In the genomic region with DNA sequence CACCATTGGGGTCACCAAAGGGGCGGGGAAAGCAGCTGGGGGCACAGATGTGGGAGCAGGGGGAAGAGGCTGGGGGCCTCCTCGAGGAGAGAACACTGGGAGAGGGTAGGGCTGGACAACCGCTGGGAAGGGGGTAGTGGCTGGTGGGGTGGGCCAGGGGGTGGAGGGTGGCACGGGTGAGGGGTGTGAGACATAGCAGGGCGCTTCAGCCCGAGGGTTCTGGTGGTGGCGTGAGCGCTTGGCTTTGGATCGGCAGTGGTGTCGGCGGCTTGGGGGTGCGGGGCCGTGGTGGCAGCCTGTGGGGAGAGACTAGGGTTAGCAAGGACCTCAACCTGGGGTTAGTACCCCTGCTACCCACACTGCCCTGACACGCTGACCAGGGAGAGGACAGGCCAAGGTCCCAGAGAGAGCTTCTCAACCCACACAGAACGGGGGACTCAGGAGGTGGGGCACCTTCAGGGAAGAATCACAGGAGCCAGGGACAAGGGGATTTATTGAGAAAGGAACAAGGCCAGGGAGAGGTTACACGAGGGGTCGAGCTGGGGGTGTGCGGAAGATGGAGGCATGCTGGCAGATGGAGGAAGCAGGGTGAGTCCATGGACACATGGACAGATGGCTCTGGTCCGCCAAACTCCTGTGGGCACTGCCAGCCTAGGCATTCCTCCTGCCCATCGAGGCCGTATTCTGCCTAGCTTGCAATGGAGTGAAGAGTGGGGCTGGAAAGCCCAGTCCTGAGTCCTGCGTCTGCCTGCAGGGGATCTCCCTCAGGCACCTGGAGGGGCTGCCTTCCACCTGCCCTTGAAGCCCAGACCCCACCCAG, we compare ENCODE assay signal across 23 cellular contexts. TPM values are rescaled to one million over a fixed set of nuclear protein-coding genes. Genes with fewer than 3 reads are reported as not detected.
DNase-seq lines count a peak whose midpoint lies in the region; ATAC-seq, FAIRE-seq and TF ChIP-seq lines count a peak whose summit lies in the region.
"Had no signal": no experiment of that assay in that cellular context is flagged by ENCODE, and none has a peak within 500 bp of the region (broad histone marks: within the 10 kb centered on the region; RNA-seq: fewer than 3 reads in every experiment).

No MANE protein-coding gene starts in this region.

- H2AFZ ChIP-seq in HepG2 (ENCODE audit: low read length), result no peak overlapping the region

- no peak overlapping the region for H3K4me2 ChIP-seq in HepG2 (ENCODE audit: low read depth, low read length)

- H3K27ac ChIP-seq in ascending aorta (peak overlapping the region; percentile 13 to 60), HepG2 (ENCODE audit: extremely low read length, insufficient read depth, low read length) (no peak overlapping the region)
- H3K27ac ChIP-seq: SK-N-MC had no signal

- WGBS in HepG2 (ENCODE audit: low lambda C conversion rate), result 90% methylated on average over 19 of the region's 22 CpGs

- H3K79me2 ChIP-seq in HepG2 (ENCODE audit: insufficient read depth, low read length), result no peaks in the 10 kb centered on the region

- peaks cover 20% of the 10 kb centered on the region for H3K4me1 Mint-ChIP-seq in stimulated activated effector memory CD8-positive, alpha-beta T cell treated with anti-CD3 and anti-CD28 coated beads, Interleukin-12 subunit alpha, Interleukin-12 subunit beta, amount 100 ng/mL, for 72 hours

- H3K4me3 Mint-ChIP-seq in stimulated activated effector memory CD8-positive, alpha-beta T cell treated with anti-CD3 and anti-CD28 coated beads, Interleukin-12 subunit alpha, Interleukin-12 subunit beta, amount 100 ng/mL, for 72 hours, result no peak overlapping the region

- no peak for TF ChIP-seq POLR2A in HepG2 (IDR thresholded peaks at IDR 0.05; ENCODE audit: insufficient read depth in 1 of 2, low read depth in 2 of 2, low read length in 2 of 2)

- H3K36me3 Mint-ChIP-seq in stimulated activated effector memory CD8-positive, alpha-beta T cell treated with anti-CD3 and anti-CD28 coated beads, Interleukin-12 subunit alpha, Interleukin-12 subunit beta, amount 100 ng/mL, for 72 hours, result no peaks in the 10 kb centered on the region

- H3K9me3 ChIP-seq in ascending aorta (no peaks in the 10 kb centered on the region), HepG2 (ENCODE audit: low read length) (no peaks in the 10 kb centered on the region)

- H3K36me3 ChIP-seq in ascending aorta (peaks cover 96% of the 10 kb centered on the region in 2 donors), HepG2 (replicated peaks in 1 of 2; ENCODE audit: control insufficient read depth in 1 of 2, insufficient read depth in 2 of 2, low read length in 2 of 2) (peaks cover 18 to 37% of the 10 kb centered on the region in 2 experiments; a peak in 4 of 5 replicates)

- CTCF ChIA-PET in HepG2 (lab: Yijun Ruan, JAX; ENCODE audit: low intra/inter-chr PET ratio, low total read pairs), result no interaction called here

- intact Hi-C loops in ascending aorta (cut with DNase I), result no loop called here
- intact Hi-C loops in HepG2 (cut with micrococcal nuclease; ENCODE audit: unreplicated experiment), result no loop called here

- in situ Hi-C loops in HepG2 (cut with HindIII; ENCODE audit: extremely low pct_ligation_motif_present, low pct_unique_long_range_greater_than_20kb), result no loop called here

- peak; percentile 23 for DNase-seq in activated T-cell treated with anti-CD3 and anti-CD28 coated beads, Interleukin-2, amount 50 U/mL, for 1 hour
- DNase-seq in activated T-cell treated with anti-CD3 and anti-CD28 coated beads, Interleukin-2, amount 50 U/mL, for 48 hours, result no peak
- DNase-seq in ascending aorta (ENCODE audit: low spot score in 2 of 2), result peak in 1 of 2 donors; percentile 71
- DNase-seq in HepG2 (ENCODE audit: low spot score), result no peak
- DNase-seq in stimulated activated effector memory CD8-positive, alpha-beta T cell treated with anti-CD3 and anti-CD28 coated beads, Interleukin-12 subunit alpha, Interleukin-12 subunit beta, amount 100 ng/mL, for 72 hours (ENCODE audit: low spot score in 2 of 2), result peak in 1 of 2 donors; percentile 3
- DNase-seq in HCEC 1CT, result no peak
- no peak for DNase-seq in amniotic stem cell (lab: John Stamatoyannopoulos, UW)
- DNase-seq in activated CD8-positive, alpha-beta memory T cell treated with anti-CD3 and anti-CD28 coated beads, Interleukin-2, amount 50 U/mL, for 48 hours, result no peak
- DNase-seq: 8988T; activated effector memory CD4-positive, alpha-beta T cell treated with anti-CD3 and anti-CD28 coated beads, Interleukin-2, amount 50 U/mL, for 16 hours; amygdala; cerebellar nuclear complex; DMS153; GF-D8; kidney glomerular epithelial cell; NCI-H1436 treated with DMSO at 0.1 percent for 48 hours; occipital lobe; stimulated activated CD4-positive, alpha-beta T cell treated with anti-CD3 and anti-CD28 coated beads, Interleukin-2, amount 100 ng/mL, for 48 hours; T-helper 9 cell had no signal

- peak overlapping the region; percentile 68 for H3K27ac Mint-ChIP-seq in stimulated activated effector memory CD8-positive, alpha-beta T cell treated with anti-CD3 and anti-CD28 coated beads, Interleukin-12 subunit alpha, Interleukin-12 subunit beta, amount 100 ng/mL, for 72 hours

- no peak for ATAC-seq in HepG2
- no peak for ATAC-seq in stimulated activated effector memory CD8-positive, alpha-beta T cell treated with anti-CD3 and anti-CD28 coated beads, Interleukin-12 subunit alpha, Interleukin-12 subunit beta, amount 100 ng/mL, for 72 hours
- ATAC-seq: activated CD4-positive, CD25-positive, alpha-beta regulatory T cell treated with anti-CD3 and anti-CD28 coated beads, Interleukin-2, amount 50 U/mL, for 24 hours had no signal

- POLR2A ChIA-PET in HepG2 (lab: Yijun Ruan, JAX), result no interaction called here

- H3K27me3 ChIP-seq in ascending aorta (no peaks in the 10 kb centered on the region), HepG2 (ENCODE audit: control insufficient read depth in 1 of 2, insufficient read depth in 2 of 2, low read length in 2 of 2) (no peaks in the 10 kb centered on the region; a peak in 1 of 5 replicates)

- no peak overlapping the region for H3K4me3 ChIP-seq in ascending aorta
- H3K4me3 ChIP-seq in HepG2 (replicated peaks in 1 of 3; ENCODE audit: insufficient read depth in 1 of 3, low read depth in 2 of 3, low read length in 3 of 3), result no peak overlapping the region
- H3K4me3 ChIP-seq: SK-N-MC had no signal

- peaks cover 4 to 19% of the 10 kb centered on the region in 2 donors for H3K4me1 ChIP-seq in ascending aorta
- H3K4me1 ChIP-seq in HepG2 (ENCODE audit: insufficient read depth, low read length), result peaks cover 9% of the 10 kb centered on the region; the same call in 1 of the 2 replicates

- 0 out of 2 replicates have a peak, but pooled peaks cover 3% of the 10 kb centered on the region for H4K20me1 ChIP-seq in HepG2 (ENCODE audit: insufficient read depth, low read length)

- FAIRE-seq in HepG2 (lab: Jason Lieb, UNC), result no peak
- FAIRE-seq: GM12892 had no signal

- TF ChIP-seq RAD21 in HepG2 (CRISPR knock-in tag; IDR thresholded peaks at IDR 0.05), result no peak

- no TSS peak for BruUV-seq in HepG2 (replicated peaks; lab: Mats Ljungman, UMichigan)

- TF ChIP-seq CTCF in ascending aorta (IDR thresholded peaks at IDR 0.05), result no peak
- no peak for TF ChIP-seq CTCF in HepG2 (CRISPR knock-in tag; IDR thresholded peaks at IDR 0.05)

- TF ChIP-seq EP300 in HepG2 (IDR thresholded peaks at IDR 0.05; ENCODE audit: low read depth in 2 of 2, low read length in 2 of 2), result no peak
- TF ChIP-seq EP300 in HepG2 (CRISPR knock-in tag; IDR thresholded peaks at IDR 0.05; ENCODE audit: borderline replicate concordance), result no peak

- H3K9me3 Mint-ChIP-seq in stimulated activated effector memory CD8-positive, alpha-beta T cell treated with anti-CD3 and anti-CD28 coated beads, Interleukin-12 subunit alpha, Interleukin-12 subunit beta, amount 100 ng/mL, for 72 hours, result no peaks in the 10 kb centered on the region

- no peak overlapping the region for H3K9ac ChIP-seq in HepG2 (ENCODE audit: insufficient read depth, low read depth, low read length)

RNA-seq across cellular contexts. Expression of gene PER1, which starts 8.4 kb away (rescaled TPM):
- total RNA-seq in ascending aorta (178 TPM), HepG2 (2016; rRNA removed; fragmentation: Illumina TruSeq; extraction: Trizol) (2.6 and 5.5 TPM in 2 replicates)
- total RNA-seq in HepG2 (2016; cell fraction: cytosol; rRNA removed; fragmentation: Illumina TruSeq; extraction: Trizol; ENCODE audit: low read depth), result 1.8 and 2.9 TPM in 2 replicates
- total RNA-seq in HepG2 (2016; cell fraction: insoluble cytoplasmic fraction; rRNA removed; fragmentation: Illumina TruSeq; extraction: Trizol), result 3.2 and 5.8 TPM in 2 replicates
- 1.4 and 1.9 TPM in 2 replicates for total RNA-seq in HepG2 (2016; cell fraction: membrane; rRNA removed; fragmentation: Illumina TruSeq; extraction: Trizol)
- 4.1 and 4.3 TPM in 2 replicates for total RNA-seq in HepG2 (2016; cell fraction: nucleus; rRNA removed; fragmentation: Illumina TruSeq; extraction: Trizol)
- polyA plus RNA-seq in HepG2 (2011; rRNA removed), result 3.6 and 5.2 TPM in 2 replicates
- 1.3 and 1.4 TPM in 2 replicates for polyA plus RNA-seq in HepG2 (2011; cell fraction: cytosol; rRNA removed)
- 32.0 and 32.6 TPM in 2 replicates for polyA plus RNA-seq in HepG2 (2011; cell fraction: nucleus; rRNA removed)
- polyA plus RNA-seq in HepG2 (2012), result 7.8 and 11.4 TPM in 2 replicates
- polyA plus RNA-seq in HepG2 (2016; cell fraction: cytosol; fragmentation: Illumina TruSeq; extraction: Trizol; ENCODE audit: low read depth), result 0.38 and 0.70 TPM in 2 replicates
- 2.2 and 3.6 TPM in 2 replicates for polyA plus RNA-seq in HepG2 (2016; cell fraction: insoluble cytoplasmic fraction; fragmentation: Illumina TruSeq; extraction: Trizol; ENCODE audit: low read depth)
- polyA plus RNA-seq in HepG2 (2016; cell fraction: membrane; fragmentation: Illumina TruSeq; extraction: Trizol; ENCODE audit: low read depth), result 0.49 and 0.90 TPM in 2 replicates
- 13.1 and 17.6 TPM in 2 replicates for polyA plus RNA-seq in HepG2 (2016; cell fraction: nucleus; fragmentation: Illumina TruSeq; extraction: Trizol; ENCODE audit: insufficient read depth, low read depth)
- 11.1 and 12.7 TPM in 2 replicates for polyA minus RNA-seq in HepG2 (2011; rRNA and poly(A)+ RNA removed; ENCODE audit: low replicate concordance)
- polyA minus RNA-seq in HepG2 (2011; cell fraction: cytosol; rRNA and poly(A)+ RNA removed), result 3.8 and 6.2 TPM in 2 replicates
- 10.4 and 10.7 TPM in 2 replicates for polyA minus RNA-seq in HepG2 (2011; cell fraction: nucleus; rRNA and poly(A)+ RNA removed)

RNA-seq across cellular contexts. Expression of gene VAMP2, which starts 19.0 kb away (rescaled TPM):
- total RNA-seq in ascending aorta (28.3 TPM), HepG2 (2016; rRNA removed; fragmentation: Illumina TruSeq; extraction: Trizol) (2.0 and 3.9 TPM in 2 replicates)
- 4.1 and 5.2 TPM in 2 replicates for total RNA-seq in HepG2 (2016; cell fraction: cytosol; rRNA removed; fragmentation: Illumina TruSeq; extraction: Trizol; ENCODE audit: low read depth)
- total RNA-seq in HepG2 (2016; cell fraction: insoluble cytoplasmic fraction; rRNA removed; fragmentation: Illumina TruSeq; extraction: Trizol), result 1.9 and 3.4 TPM in 2 replicates
- 3.2 and 3.4 TPM in 2 replicates for total RNA-seq in HepG2 (2016; cell fraction: membrane; rRNA removed; fragmentation: Illumina TruSeq; extraction: Trizol)
- total RNA-seq in HepG2 (2016; cell fraction: nucleus; rRNA removed; fragmentation: Illumina TruSeq; extraction: Trizol), result 6.5 and 7.1 TPM in 2 replicates
- 17.2 and 19.6 TPM in 2 replicates for polyA plus RNA-seq in HepG2 (2011; rRNA removed)
- polyA plus RNA-seq in HepG2 (2011; cell fraction: cytosol; rRNA removed), result 10.1 and 13.2 TPM in 2 replicates
- polyA plus RNA-seq in HepG2 (2011; cell fraction: nucleus; rRNA removed), result 40.7 and 63.7 TPM in 2 replicates
- 29.0 and 34.1 TPM in 2 replicates for polyA plus RNA-seq in HepG2 (2012)
- 2.0 and 2.2 TPM in 2 replicates for polyA plus RNA-seq in HepG2 (2016; cell fraction: cytosol; fragmentation: Illumina TruSeq; extraction: Trizol; ENCODE audit: low read depth)
- polyA plus RNA-seq in HepG2 (2016; cell fraction: insoluble cytoplasmic fraction; fragmentation: Illumina TruSeq; extraction: Trizol; ENCODE audit: low read depth), result 7.1 and 8.5 TPM in 2 replicates
- 4.9 and 5.5 TPM in 2 replicates for polyA plus RNA-seq in HepG2 (2016; cell fraction: membrane; fragmentation: Illumina TruSeq; extraction: Trizol; ENCODE audit: low read depth)
- polyA plus RNA-seq in HepG2 (2016; cell fraction: nucleus; fragmentation: Illumina TruSeq; extraction: Trizol; ENCODE audit: insufficient read depth, low read depth), result 35.4 and 36.0 TPM in 2 replicates
- 6.8 and 7.6 TPM in 2 replicates for polyA minus RNA-seq in HepG2 (2011; rRNA and poly(A)+ RNA removed; ENCODE audit: low replicate concordance)
- 3.4 and 6.6 TPM in 2 replicates for polyA minus RNA-seq in HepG2 (2011; cell fraction: cytosol; rRNA and poly(A)+ RNA removed)
- 10.8 and 14.9 TPM in 2 replicates for polyA minus RNA-seq in HepG2 (2011; cell fraction: nucleus; rRNA and poly(A)+ RNA removed)

RNA-seq across cellular contexts. Expression of gene HES7, which starts 19.9 kb away (rescaled TPM):
- total RNA-seq in ascending aorta (not detected), HepG2 (2016; rRNA removed; fragmentation: Illumina TruSeq; extraction: Trizol) (not detected in 2 replicates)
- total RNA-seq in HepG2 (2016; cell fraction: cytosol; rRNA removed; fragmentation: Illumina TruSeq; extraction: Trizol; ENCODE audit: low read depth), result not detected in 2 replicates
- total RNA-seq in HepG2 (2016; cell fraction: insoluble cytoplasmic fraction; rRNA removed; fragmentation: Illumina TruSeq; extraction: Trizol), result not detected in 2 replicates
- not detected in 2 replicates for total RNA-seq in HepG2 (2016; cell fraction: membrane; rRNA removed; fragmentation: Illumina TruSeq; extraction: Trizol)
- not detected in 2 replicates for total RNA-seq in HepG2 (2016; cell fraction: nucleus; rRNA removed; fragmentation: Illumina TruSeq; extraction: Trizol)
- not detected in 2 replicates for polyA plus RNA-seq in HepG2 (2011; rRNA removed)
- not detected in 2 replicates for polyA plus RNA-seq in HepG2 (2011; cell fraction: cytosol; rRNA removed)
- 0.42 and 0.50 TPM in 2 replicates for polyA plus RNA-seq in HepG2 (2011; cell fraction: nucleus; rRNA removed)
- polyA plus RNA-seq in HepG2 (2012), result 0.11 TPM in 1 of 2 replicates, not detected in the other
- polyA plus RNA-seq in HepG2 (2016; cell fraction: cytosol; fragmentation: Illumina TruSeq; extraction: Trizol; ENCODE audit: low read depth), result not detected in 2 replicates
- polyA plus RNA-seq in HepG2 (2016; cell fraction: insoluble cytoplasmic fraction; fragmentation: Illumina TruSeq; extraction: Trizol; ENCODE audit: low read depth), result not detected in 2 replicates
- not detected in 2 replicates for polyA plus RNA-seq in HepG2 (2016; cell fraction: membrane; fragmentation: Illumina TruSeq; extraction: Trizol; ENCODE audit: low read depth)
- polyA plus RNA-seq in HepG2 (2016; cell fraction: nucleus; fragmentation: Illumina TruSeq; extraction: Trizol; ENCODE audit: insufficient read depth, low read depth), result not detected in 2 replicates
- 3.9 TPM in 1 of 2 replicates, not detected in the other for polyA minus RNA-seq in HepG2 (2011; rRNA and poly(A)+ RNA removed; ENCODE audit: low replicate concordance)
- polyA minus RNA-seq in HepG2 (2011; cell fraction: cytosol; rRNA and poly(A)+ RNA removed), result not detected in 2 replicates
- polyA minus RNA-seq in HepG2 (2011; cell fraction: nucleus; rRNA and poly(A)+ RNA removed), result not detected in 2 replicates
- polyA plus RNA-seq: BJ had no signal

RNA-seq across cellular contexts. Expression of gene ALOXE3, which starts 25.5 kb away (rescaled TPM):
- not detected for total RNA-seq in ascending aorta
- not detected in 2 replicates for total RNA-seq in HepG2 (2016; rRNA removed; fragmentation: Illumina TruSeq; extraction: Trizol)
- not detected in 2 replicates for total RNA-seq in HepG2 (2016; cell fraction: cytosol; rRNA removed; fragmentation: Illumina TruSeq; extraction: Trizol; ENCODE audit: low read depth)
- 0.02 TPM in 1 of 2 replicates, not detected in the other for total RNA-seq in HepG2 (2016; cell fraction: insoluble cytoplasmic fraction; rRNA removed; fragmentation: Illumina TruSeq; extraction: Trizol)
- total RNA-seq in HepG2 (2016; cell fraction: membrane; rRNA removed; fragmentation: Illumina TruSeq; extraction: Trizol), result not detected in 2 replicates
- total RNA-seq in HepG2 (2016; cell fraction: nucleus; rRNA removed; fragmentation: Illumina TruSeq; extraction: Trizol), result not detected in 2 replicates
- polyA plus RNA-seq in HepG2 (2011; rRNA removed), result 0.07 TPM in 1 of 2 replicates, not detected in the other
- 0.03 TPM in 1 of 2 replicates, not detected in the other for polyA plus RNA-seq in HepG2 (2011; cell fraction: cytosol; rRNA removed)
- polyA plus RNA-seq in HepG2 (2011; cell fraction: nucleus; rRNA removed), result 0.14 and 0.18 TPM in 2 replicates
- polyA plus RNA-seq in HepG2 (2012), result 0.08 TPM in 1 of 2 replicates, not detected in the other
- polyA plus RNA-seq in HepG2 (2016; cell fraction: cytosol; fragmentation: Illumina TruSeq; extraction: Trizol; ENCODE audit: low read depth), result not detected in 2 replicates
- polyA plus RNA-seq in HepG2 (2016; cell fraction: insoluble cytoplasmic fraction; fragmentation: Illumina TruSeq; extraction: Trizol; ENCODE audit: low read depth), result not detected in 2 replicates
- polyA plus RNA-seq in HepG2 (2016; cell fraction: membrane; fragmentation: Illumina TruSeq; extraction: Trizol; ENCODE audit: low read depth), result not detected in 2 replicates
- not detected in 2 replicates for polyA plus RNA-seq in HepG2 (2016; cell fraction: nucleus; fragmentation: Illumina TruSeq; extraction: Trizol; ENCODE audit: insufficient read depth, low read depth)
- polyA minus RNA-seq in HepG2 (2011; rRNA and poly(A)+ RNA removed; ENCODE audit: low replicate concordance), result 0.63 TPM in 1 of 2 replicates, not detected in the other
- not detected in 2 replicates for polyA minus RNA-seq in HepG2 (2011; cell fraction: cytosol; rRNA and poly(A)+ RNA removed)
- polyA minus RNA-seq in HepG2 (2011; cell fraction: nucleus; rRNA and poly(A)+ RNA removed), result not detected in 2 replicates

RNA-seq across cellular contexts. Expression of gene TMEM107, which starts 32.4 kb away (rescaled TPM):
- 1.6 TPM for total RNA-seq in ascending aorta
- total RNA-seq in HepG2 (2016; rRNA removed; fragmentation: Illumina TruSeq; extraction: Trizol), result 3.8 and 15.3 TPM in 2 replicates
- 138 and 159 TPM in 2 replicates for total RNA-seq in HepG2 (2016; cell fraction: cytosol; rRNA removed; fragmentation: Illumina TruSeq; extraction: Trizol; ENCODE audit: low read depth)
- total RNA-seq in HepG2 (2016; cell fraction: insoluble cytoplasmic fraction; rRNA removed; fragmentation: Illumina TruSeq; extraction: Trizol), result 4.0 and 13.1 TPM in 2 replicates
- 25.0 and 29.6 TPM in 2 replicates for total RNA-seq in HepG2 (2016; cell fraction: membrane; rRNA removed; fragmentation: Illumina TruSeq; extraction: Trizol)
- 18.7 and 21.8 TPM in 2 replicates for total RNA-seq in HepG2 (2016; cell fraction: nucleus; rRNA removed; fragmentation: Illumina TruSeq; extraction: Trizol)
- polyA plus RNA-seq in HepG2 (2011; rRNA removed), result 4.5 and 7.2 TPM in 2 replicates
- 5.0 and 5.5 TPM in 2 replicates for polyA plus RNA-seq in HepG2 (2011; cell fraction: cytosol; rRNA removed)
- polyA plus RNA-seq in HepG2 (2011; cell fraction: nucleus; rRNA removed), result 3.9 and 4.3 TPM in 2 replicates
- 2.6 and 3.6 TPM in 2 replicates for polyA plus RNA-seq in HepG2 (2012)
- polyA plus RNA-seq in HepG2 (2016; cell fraction: cytosol; fragmentation: Illumina TruSeq; extraction: Trizol; ENCODE audit: low read depth), result 2.4 and 3.4 TPM in 2 replicates
- 3.4 and 3.5 TPM in 2 replicates for polyA plus RNA-seq in HepG2 (2016; cell fraction: insoluble cytoplasmic fraction; fragmentation: Illumina TruSeq; extraction: Trizol; ENCODE audit: low read depth)
- polyA plus RNA-seq in HepG2 (2016; cell fraction: membrane; fragmentation: Illumina TruSeq; extraction: Trizol; ENCODE audit: low read depth), result 2.1 and 3.3 TPM in 2 replicates
- polyA plus RNA-seq in HepG2 (2016; cell fraction: nucleus; fragmentation: Illumina TruSeq; extraction: Trizol; ENCODE audit: insufficient read depth, low read depth), result 4.5 and 4.6 TPM in 2 replicates
- polyA minus RNA-seq in HepG2 (2011; rRNA and poly(A)+ RNA removed; ENCODE audit: low replicate concordance), result 121 and 165 TPM in 2 replicates
- 34.2 and 36.5 TPM in 2 replicates for polyA minus RNA-seq in HepG2 (2011; cell fraction: cytosol; rRNA and poly(A)+ RNA removed)
- 79.1 and 96.4 TPM in 2 replicates for polyA minus RNA-seq in HepG2 (2011; cell fraction: nucleus; rRNA and poly(A)+ RNA removed)

Comparison
In these comparisons a context has a peak if more than half of its experiments do, and no peak if none do; other contexts are left out.
1. RNA of gene PER1, which starts 8.4 kb away (total RNA-seq): 178 TPM in ascending aorta (single experiment); 1.4 to 5.8 TPM in HepG2; every median in the first group is over 10 times any median in the second.